Comparison of ENCODE assay signal across 10 cellular contexts in genomic region chr6:44275749-44276648, GRCh38. TPM values are rescaled to one million over a fixed set of nuclear protein-coding genes. Genes with fewer than 3 reads are reported as not detected.
A peak's percentile ranks its signal among the peaks of the same experiment; 100 is the strongest.
DNase-seq lines count a peak whose midpoint lies in the region; ATAC-seq and TF ChIP-seq lines count a peak whose summit lies in the region.
"Had no signal": no experiment of that assay in that cellular context is flagged by ENCODE, and none has a peak within 500 bp of the region (broad histone marks: within the 10 kb centered on the region; RNA-seq: fewer than 3 reads in every experiment).

No MANE protein-coding gene starts in this region.

- no peak for TF ChIP-seq CTCF in BE2C (IDR thresholded peaks at IDR 0.05; ENCODE audit: low read depth, low read length)

- peaks cover 51 to 66% of the 10 kb centered on the region in 2 donors for H3K27me3 ChIP-seq in stomach smooth muscle (ENCODE audit: control insufficient read depth in 1 of 2, insufficient read depth in 2 of 2, low read length in 2 of 2)
- H3K27me3 ChIP-seq in BE2C = no peaks in the 10 kb centered on the region

- no peak overlapping the region for H3K9ac ChIP-seq in stomach smooth muscle (ENCODE audit: low read length in 2 of 2)
- H3K9ac ChIP-seq: BLaER1 had no signal

- no peaks in the 10 kb centered on the region for H3K9me3 ChIP-seq in stomach smooth muscle (ENCODE audit: control insufficient read depth in 2 of 2, low read length in 2 of 2)
- no peaks in the 10 kb centered on the region for H3K9me3 ChIP-seq in BE2C
- H3K9me3 ChIP-seq: BLaER1 had no signal

- peak overlapping the region; percentile 46 to 64 for H3K4me3 ChIP-seq in stomach smooth muscle (ENCODE audit: low read length in 2 of 2)
- H3K4me3 ChIP-seq in BE2C (ENCODE audit: low read depth, low read length) = no peak overlapping the region
- H3K4me3 ChIP-seq: BLaER1 had no signal

- H3K36me3 ChIP-seq in stomach smooth muscle (ENCODE audit: control insufficient read depth in 2 of 2, insufficient read depth in 2 of 2, low read length in 2 of 2) (no peaks in the 10 kb centered on the region), BE2C (no peaks in the 10 kb centered on the region)
- H3K36me3 ChIP-seq: BLaER1 had no signal

- H3K27ac ChIP-seq in angular gyrus (ENCODE audit: low read depth, low read length) (peak overlapping the region; percentile 17), stomach smooth muscle (ENCODE audit: low read length) (no peak overlapping the region)
- H3K27ac ChIP-seq: BLaER1 had no signal

- DNase-seq in activated CD4-positive, CD25-positive, alpha-beta regulatory T cell treated with anti-CD3 and anti-CD28 coated beads, Interleukin-2, amount 50 U/mL, for 72 hours = no peak
- DNase-seq in iPS-NIHi11 (ENCODE audit: low spot score) (peak; percentile 82), BE2C (no peak), HT-29 (ENCODE audit: low spot score) (no peak), SW 1271 (lab: John Stamatoyannopoulos, UW) (no peak)

- ATAC-seq in activated CD4-positive, CD25-positive, alpha-beta regulatory T cell treated with anti-CD3 and anti-CD28 coated beads, Interleukin-2, amount 50 U/mL, for 24 hours = peak; percentile 61 to 66

- H3K4me1 ChIP-seq in stomach smooth muscle (ENCODE audit: control insufficient read depth, insufficient read depth, low read length) (peaks cover 10% of the 10 kb centered on the region), BE2C (peaks cover 4% of the 10 kb centered on the region; the same call in 1 of the 2 replicates)
- H3K4me1 ChIP-seq: BLaER1 had no signal

RNA-seq across cellular contexts. Expression of gene TMEM151B, which starts 5.7 kb away (rescaled TPM):
- 8.0 TPM for polyA plus RNA-seq in BE2C (2012; ENCODE audit: insufficient read depth, insufficient read length, low read depth)
- total RNA-seq in HT-29 (2014; rRNA removed; shearing (Covaris generic)) = not detected in 2 replicates
- total RNA-seq: T-helper 1 cell treated with Interleukin-12 subunit alpha and Interleukin-12 subunit beta and Interleukin-4 antibody, amounts not matched to agents 30 ng/mL and 1 ng/mL, for 36 hours had no signal

RNA-seq across cellular contexts. Expression of gene NFKBIE, which starts 10.6 kb away (rescaled TPM):
- polyA plus RNA-seq in BE2C (2012; ENCODE audit: insufficient read depth, insufficient read length, low read depth) = 26.2 TPM
- total RNA-seq in HT-29 (2014; rRNA removed; shearing (Covaris generic)) = 11.2 and 19.3 TPM in 2 replicates

RNA-seq across cellular contexts. Expression of gene SLC35B2, which starts 18.7 kb away (rescaled TPM):
- 111 TPM for polyA plus RNA-seq in BE2C (2012; ENCODE audit: insufficient read depth, insufficient read length, low read depth)
- total RNA-seq in HT-29 (2014; rRNA removed; shearing (Covaris generic)) = 189 and 193 TPM in 2 replicates

RNA-seq across cellular contexts. Expression of gene HSP90AB1, which starts 29.1 kb away (rescaled TPM):
- polyA plus RNA-seq in BE2C (2012; ENCODE audit: insufficient read depth, insufficient read length, low read depth) = 666 TPM
- 751 and 810 TPM in 2 replicates for total RNA-seq in HT-29 (2014; rRNA removed; shearing (Covaris generic))

RNA-seq across cellular contexts. Expression of gene AARS2, which starts 37.1 kb away (rescaled TPM):
- polyA plus RNA-seq in BE2C (2012; ENCODE audit: insufficient read depth, insufficient read length, low read depth) = 27.4 TPM
- total RNA-seq in HT-29 (2014; rRNA removed; shearing (Covaris generic)) = 27.7 and 30.6 TPM in 2 replicates
